8 cellular contexts compared by ENCODE assay signal in genomic region chr9:41064125-41064795, GRCh38.
DNase-seq lines count a peak whose midpoint lies in the region; ATAC-seq and TF ChIP-seq lines count a peak whose summit lies in the region.
"Not testable (repeated sequence)": the region's sequence is repeated elsewhere in the genome, so short reads cannot be mapped to it uniquely, and the experiment has no call there.

No MANE protein-coding gene starts in this region.

- not testable (repeated sequence) for DNase-seq in AG04450 (ENCODE audit: low read depth, low spot score)
- DNase-seq in WERI-Rb-1 (peak; percentile 34), glomerular visceral epithelial cell (ENCODE audit: extremely low spot score) (peak; percentile 32), pons (ENCODE audit: low spot score) (peak; percentile 55)

- peak overlapping the region; percentile 91 for H3K27ac ChIP-seq in AG04450 (ENCODE audit: low read depth, low read length)
- not testable (repeated sequence) for H3K27ac ChIP-seq in WERI-Rb-1

- TF ChIP-seq CTCF in AG04450 (IDR thresholded peaks at IDR 0.05; ENCODE audit: low read depth, low read length); WERI-Rb-1 (IDR thresholded peaks at IDR 0.05; ENCODE audit: low read depth, low read length): not testable (repeated sequence)

- not testable (repeated sequence) for H3K36me3 Mint-ChIP-seq in activated naive CD8-positive, alpha-beta T cell

- not testable (repeated sequence) for H3K27ac Mint-ChIP-seq in activated naive CD8-positive, alpha-beta T cell

- not testable (repeated sequence) for H3K36me3 ChIP-seq in WERI-Rb-1

- H3K9me3 ChIP-seq in AG04450 (ENCODE audit: control insufficient read depth, insufficient read depth, low read length); WERI-Rb-1 (ENCODE audit: severe bottlenecking): not testable (repeated sequence)

- peak overlapping the region; percentile 57 for H3K4me3 Mint-ChIP-seq in activated naive CD8-positive, alpha-beta T cell

- peak overlapping the region; percentile 36 for H3K4me3 ChIP-seq in AG04450 (ENCODE audit: low read depth, low read length)
- H3K4me3 ChIP-seq in WERI-Rb-1 (ENCODE audit: low read depth, low read length) = not testable (repeated sequence)

- not testable (repeated sequence) for H3K4me1 Mint-ChIP-seq in activated naive CD8-positive, alpha-beta T cell (ENCODE audit: low read depth)

- peak; percentile 85 for ATAC-seq in GM18907 (IDR thresholded peaks at IDR 0.05; ENCODE audit: unreplicated experiment)
- ATAC-seq in HG02610 (IDR thresholded peaks at IDR 0.05; ENCODE audit: unreplicated experiment) = peak; percentile 80
- ATAC-seq in HG03460 (IDR thresholded peaks at IDR 0.05; ENCODE audit: unreplicated experiment) = peak; percentile 81

- not testable (repeated sequence) for H3K9me3 Mint-ChIP-seq in activated naive CD8-positive, alpha-beta T cell (ENCODE audit: low read depth)

- CTCF ChIA-PET in AG04450 (lab: Charles Lee) = not testable (repeated sequence)

- POLR2A ChIA-PET in AG04450 (lab: Yijun Ruan, JAX) = interaction anchor here (1.2 kb wide), 1 partner anchor 72 kb away, joined by 5 read pairs; no protein-coding TSS in a partner anchor

- H3K27me3 ChIP-seq in AG04450 (ENCODE audit: control insufficient read depth, insufficient read depth, low read length); WERI-Rb-1 (ENCODE audit: insufficient read depth, low read depth, severe bottlenecking): not testable (repeated sequence)

- not testable (repeated sequence) for H3K27me3 Mint-ChIP-seq in activated naive CD8-positive, alpha-beta T cell
